In genomic region chr4:53809816-53810215, GRCh38 we compare ENCODE assay signal across 36 cellular contexts.
"Had no signal": no experiment of that assay in that cellular context is flagged by ENCODE, and none has a peak within 500 bp of the region (broad histone marks: within the 10 kb centered on the region; RNA-seq: fewer than 3 reads in every experiment).

No MANE protein-coding gene starts in this region.

- H3K4me1 ChIP-seq: adrenal gland, body of pancreas had no signal

- H3K4me1 Mint-ChIP-seq: activated B cell treated with CpG ODN at 0.5 μM for 24 hours; activated CD4-positive, alpha-beta T cell treated with anti-CD3 and anti-CD28 coated beads, Interleukin-2, amount 10 ng/mL, durations not matched to agents 24 days and 14 days; activated naive CD8-positive, alpha-beta T cell treated with anti-CD3 and anti-CD28 coated beads for 36 hours; activated T-helper 17 cell treated with anti-CD3 and anti-CD28 coated beads, Interleukin-2, amount 50 U/mL, for 72 hours; central memory CD8-positive, alpha-beta T cell had no signal

- H3K9me3 ChIP-seq: adrenal gland, body of pancreas had no signal

- H3K4me3 Mint-ChIP-seq: activated B cell treated with CpG ODN at 0.5 μM for 24 hours; activated CD4-positive, alpha-beta memory T cell treated with anti-CD3 and anti-CD28 coated beads for 36 hours; activated CD4-positive, alpha-beta T cell treated with anti-CD3 and anti-CD28 coated beads, Interleukin-2, amount 10 ng/mL, durations not matched to agents 24 days and 14 days; activated CD8-positive, alpha-beta T cell treated with anti-CD3 and anti-CD28 coated beads for 36 hours; activated naive CD4-positive, alpha-beta T cell treated with anti-CD3 and anti-CD28 coated beads for 36 hours; activated naive CD8-positive, alpha-beta T cell treated with anti-CD3 and anti-CD28 coated beads for 36 hours; activated T-cell treated with anti-CD3 and anti-CD28 coated beads, Interleukin-2, amount 50 U/mL, for 4 hours; activated T-cell treated with anti-CD3 and anti-CD28 coated beads, Interleukin-2, amount 50 U/mL, for 72 hours; activated T-helper 1 cell treated with anti-CD3 and anti-CD28 coated beads, Interleukin-12 subunit alpha, Interleukin-12 subunit beta, Interleukin-2, Interleukin-4 antibody, amounts not matched to agents 30 ng/mL and 10 ng/mL and 1 ng/mL, durations not matched to agents 14 hours and 24 hours and 36 hours; activated T-helper 17 cell treated with anti-CD3 and anti-CD28 coated beads, Interleukin-2, amount 50 U/mL, for 72 hours; central memory CD8-positive, alpha-beta T cell; T-helper 1 cell treated with Interleukin-12 subunit alpha and Interleukin-12 subunit beta and Interleukin-4 antibody, amounts not matched to agents 30 μg/mL and 1 μg/mL, for 36 hours; T-helper 2 cell treated with Interferon-gamma antibody and Interleukin-4, amounts not matched to agents 5 μg/mL and 100 μg/mL, for 36 hours had no signal

- H3K9me3 Mint-ChIP-seq: activated B cell treated with CpG ODN at 0.5 μM for 24 hours; activated CD4-positive, alpha-beta memory T cell treated with anti-CD3 and anti-CD28 coated beads for 36 hours; activated CD4-positive, alpha-beta T cell treated with anti-CD3 and anti-CD28 coated beads, Interleukin-2, amount 10 ng/mL, durations not matched to agents 24 days and 14 days; activated CD8-positive, alpha-beta T cell treated with anti-CD3 and anti-CD28 coated beads for 36 hours; activated naive CD4-positive, alpha-beta T cell treated with anti-CD3 and anti-CD28 coated beads for 36 hours; activated naive CD4-positive, alpha-beta T cell treated with anti-CD3 and anti-CD28 coated beads, Interleukin-2, amount 50 U/mL, for 72 hours; activated naive CD8-positive, alpha-beta T cell treated with anti-CD3 and anti-CD28 coated beads for 36 hours; activated T-cell treated with anti-CD3 and anti-CD28 coated beads, Interleukin-2, amount 50 U/mL, for 4 hours; activated T-cell treated with anti-CD3 and anti-CD28 coated beads, Interleukin-2, amount 50 U/mL, for 72 hours; activated T-helper 1 cell treated with anti-CD3 and anti-CD28 coated beads, Interleukin-12 subunit alpha, Interleukin-12 subunit beta, Interleukin-2, Interleukin-4 antibody, amounts not matched to agents 30 ng/mL and 10 ng/mL and 1 ng/mL, durations not matched to agents 14 hours and 24 hours and 36 hours; activated T-helper 17 cell treated with anti-CD3 and anti-CD28 coated beads, Interleukin-2, amount 50 U/mL, for 72 hours; central memory CD8-positive, alpha-beta T cell; T-helper 1 cell treated with Interleukin-12 subunit alpha and Interleukin-12 subunit beta and Interleukin-4 antibody, amounts not matched to agents 30 μg/mL and 1 μg/mL, for 36 hours; T-helper 2 cell treated with Interferon-gamma antibody and Interleukin-4, amounts not matched to agents 5 μg/mL and 100 μg/mL, for 36 hours had no signal

- H3K27ac ChIP-seq: adrenal gland, body of pancreas, brain microvascular endothelial cell, cardiac muscle cell, VCaP had no signal

- H3K27me3 ChIP-seq: adrenal gland, body of pancreas, brain microvascular endothelial cell, cardiac muscle cell had no signal

- DNase-seq: activated B cell treated with CpG ODN at 0.5 μM for 24 hours; activated CD4-positive, alpha-beta memory T cell treated with anti-CD3 and anti-CD28 coated beads for 36 hours; activated CD4-positive, alpha-beta T cell treated with anti-CD3 and anti-CD28 coated beads for 4 hours; activated CD4-positive, alpha-beta T cell treated with anti-CD3 and anti-CD28 coated beads, Interleukin-2, amount 10 ng/mL, durations not matched to agents 24 days and 14 days; activated CD4-positive, alpha-beta T cell treated with anti-CD3 and anti-CD28 coated beads, Interleukin-2, amount 50 U/mL, for 1 hour; activated CD4-positive, alpha-beta T cell treated with anti-CD3 and anti-CD28 coated beads, Interleukin-2, amount 50 U/mL, for 4 hours; activated CD4-positive, CD25-positive, alpha-beta regulatory T cell treated with anti-CD3 and anti-CD28 coated beads, Interleukin-2, amount 50 U/mL, for 72 hours; activated CD8-positive, alpha-beta memory T cell treated with anti-CD3 and anti-CD28 coated beads, Interleukin-2, amount 50 U/mL, for 4 hours; activated CD8-positive, alpha-beta T cell treated with anti-CD3 and anti-CD28 coated beads for 36 hours; activated effector memory CD4-positive, alpha-beta T cell treated with anti-CD3 and anti-CD28 coated beads, Interleukin-2, amount 50 U/mL, for 16 hours; activated gamma-delta T cell treated with Interleukin-2 at 50 U/mL for 16 hours; activated naive CD4-positive, alpha-beta T cell; activated naive CD4-positive, alpha-beta T cell treated with anti-CD3 and anti-CD28 coated beads for 36 hours; activated naive CD4-positive, alpha-beta T cell treated with anti-CD3 and anti-CD28 coated beads, Interleukin-2, amount 50 U/mL, for 16 hours; activated naive CD8-positive, alpha-beta T cell treated with anti-CD3 and anti-CD28 coated beads for 36 hours; activated T-cell treated with anti-CD3 and anti-CD28 coated beads for 4 hours; activated T-cell treated with anti-CD3 and anti-CD28 coated beads, Interleukin-2, amount 50 U/mL, for 1 hour; activated T-cell treated with anti-CD3 and anti-CD28 coated beads, Interleukin-2, amount 50 U/mL, for 4 hours; activated T-cell treated with anti-CD3 and anti-CD28 coated beads, Interleukin-2, amount 50 U/mL, for 72 hours; adrenal gland; amniotic stem cell; aorta; body of pancreas; brain microvascular endothelial cell; caudate nucleus; cerebellar nuclear complex; T-helper 2 cell; T-helper 9 cell had no signal

- H3K27ac Mint-ChIP-seq: activated B cell treated with CpG ODN at 0.5 μM for 24 hours; activated CD4-positive, alpha-beta memory T cell treated with anti-CD3 and anti-CD28 coated beads for 36 hours; activated CD4-positive, alpha-beta T cell treated with anti-CD3 and anti-CD28 coated beads, Interleukin-2, amount 10 ng/mL, durations not matched to agents 24 days and 14 days; activated CD8-positive, alpha-beta T cell treated with anti-CD3 and anti-CD28 coated beads for 36 hours; activated naive CD4-positive, alpha-beta T cell treated with anti-CD3 and anti-CD28 coated beads for 36 hours; activated naive CD4-positive, alpha-beta T cell treated with anti-CD3 and anti-CD28 coated beads, Interleukin-2, amount 50 U/mL, for 72 hours; activated naive CD8-positive, alpha-beta T cell treated with anti-CD3 and anti-CD28 coated beads for 36 hours; activated T-cell treated with anti-CD3 and anti-CD28 coated beads, Interleukin-2, amount 50 U/mL, for 72 hours; activated T-helper 1 cell treated with anti-CD3 and anti-CD28 coated beads, Interleukin-12 subunit alpha, Interleukin-12 subunit beta, Interleukin-2, Interleukin-4 antibody, amounts not matched to agents 30 ng/mL and 10 ng/mL and 1 ng/mL, durations not matched to agents 14 hours and 24 hours and 36 hours; activated T-helper 17 cell treated with anti-CD3 and anti-CD28 coated beads, Interleukin-2, amount 50 U/mL, for 72 hours; T-helper 1 cell treated with Interleukin-12 subunit alpha and Interleukin-12 subunit beta and Interleukin-4 antibody, amounts not matched to agents 30 μg/mL and 1 μg/mL, for 36 hours; T-helper 2 cell treated with Interferon-gamma antibody and Interleukin-4, amounts not matched to agents 5 μg/mL and 100 μg/mL, for 36 hours had no signal

- H3K27me3 Mint-ChIP-seq: activated CD4-positive, alpha-beta T cell treated with anti-CD3 and anti-CD28 coated beads, Interleukin-2, amount 10 ng/mL, durations not matched to agents 24 days and 14 days; activated CD8-positive, alpha-beta T cell treated with anti-CD3 and anti-CD28 coated beads for 36 hours; central memory CD8-positive, alpha-beta T cell had no signal

- H3K36me3 ChIP-seq: adrenal gland, brain microvascular endothelial cell, cardiac muscle cell had no signal

- H3K4me3 ChIP-seq: adrenal gland, body of pancreas, cardiac muscle cell had no signal

- ATAC-seq: activated CD8-positive, alpha-beta T cell treated with anti-CD3 and anti-CD28 coated beads for 36 hours; activated naive CD4-positive, alpha-beta T cell treated with anti-CD3 and anti-CD28 coated beads, Interleukin-2, amount 50 U/mL, for 72 hours; activated T-cell treated with anti-CD3 and anti-CD28 coated beads, Interleukin-2, amount 50 U/mL, for 4 hours; activated T-cell treated with anti-CD3 and anti-CD28 coated beads, Interleukin-2, amount 50 U/mL, for 72 hours; activated T-helper 17 cell treated with anti-CD3 and anti-CD28 coated beads, Interleukin-2, amount 50 U/mL, for 72 hours; body of pancreas had no signal

- H3K36me3 Mint-ChIP-seq: activated CD4-positive, alpha-beta memory T cell treated with anti-CD3 and anti-CD28 coated beads for 36 hours; activated naive CD4-positive, alpha-beta T cell treated with anti-CD3 and anti-CD28 coated beads, Interleukin-2, amount 50 U/mL, for 72 hours; activated naive CD8-positive, alpha-beta T cell treated with anti-CD3 and anti-CD28 coated beads for 36 hours had no signal
